25 cellular contexts compared by ENCODE assay signal in the genomic region with DNA sequence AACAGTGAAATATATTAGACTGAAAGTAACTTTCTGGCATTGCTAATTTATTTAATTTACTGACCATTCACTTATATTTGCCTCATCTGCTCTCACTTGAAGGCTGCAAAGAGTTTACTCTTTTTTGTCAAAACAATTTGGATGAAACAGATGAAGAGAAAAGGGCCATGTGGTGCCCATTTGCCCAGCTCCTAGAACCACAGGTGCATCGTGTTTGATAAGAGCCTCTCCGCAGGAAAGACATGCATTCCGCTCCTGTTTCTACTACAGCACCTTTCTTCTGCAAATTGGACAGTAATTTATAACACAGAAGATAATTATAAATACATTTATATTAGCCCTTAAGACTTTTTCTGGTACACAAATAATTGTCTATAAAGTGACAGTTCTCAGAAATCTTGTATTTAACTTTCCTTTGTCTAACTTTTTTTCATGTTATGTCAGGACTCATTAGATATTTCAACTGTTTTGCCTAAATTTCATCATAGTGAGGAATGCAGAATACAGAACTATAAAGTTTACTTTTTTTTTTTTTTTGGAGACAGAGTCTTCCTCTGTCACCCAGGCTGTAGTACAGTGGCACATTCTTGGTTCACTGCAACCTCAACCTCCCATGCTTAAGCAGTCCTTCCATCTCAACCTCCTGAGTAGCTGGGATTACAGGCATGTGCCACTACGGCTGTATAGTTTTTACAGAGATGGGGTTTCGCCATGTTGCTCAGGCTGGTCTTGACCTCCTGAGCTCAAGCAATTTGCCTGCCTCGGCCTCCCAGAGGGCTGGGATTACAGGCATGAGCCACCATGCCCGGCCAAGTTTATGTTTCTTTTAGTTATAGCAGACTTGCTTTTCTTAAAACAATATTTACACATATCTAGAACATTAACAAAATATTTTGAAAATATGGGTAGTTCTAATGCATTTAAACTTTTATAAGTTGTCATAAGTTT. TPM values are rescaled to one million over a fixed set of nuclear protein-coding genes. Genes with fewer than 3 reads are reported as not detected.
"Had no signal": no experiment of that assay in that cellular context is flagged by ENCODE, and none has a peak within 500 bp of the region (broad histone marks: within the 10 kb centered on the region; RNA-seq: fewer than 3 reads in every experiment).

No MANE protein-coding gene starts in this region.

- H3K4me3 Mint-ChIP-seq: activated naive CD8-positive, alpha-beta T cell; activated T-helper 1 cell treated with anti-CD3 and anti-CD28 coated beads, Interleukin-12 subunit alpha, Interleukin-12 subunit beta, Interleukin-2, Interleukin-4 antibody, amounts not matched to agents 30 ng/mL and 10 ng/mL and 1 ng/mL, durations not matched to agents 14 hours and 24 hours and 36 hours; stimulated activated memory B cell treated with anti-CD40 and anti-IgM and Interleukin-4, amounts not matched to agents 10 μg/mL and 1 μg/mL and 100 μg/mL, for 72 hours had no signal

- H3K9me3 Mint-ChIP-seq: activated T-helper 1 cell treated with anti-CD3 and anti-CD28 coated beads, Interleukin-12 subunit alpha, Interleukin-12 subunit beta, Interleukin-2, Interleukin-4 antibody, amounts not matched to agents 30 ng/mL and 10 ng/mL and 1 ng/mL, durations not matched to agents 14 hours and 24 hours and 36 hours; stimulated activated memory B cell treated with anti-CD40 and anti-IgM and Interleukin-4, amounts not matched to agents 10 μg/mL and 1 μg/mL and 100 μg/mL, for 72 hours had no signal

- H3K27ac Mint-ChIP-seq: activated naive CD8-positive, alpha-beta T cell; activated T-helper 1 cell treated with anti-CD3 and anti-CD28 coated beads, Interleukin-12 subunit alpha, Interleukin-12 subunit beta, Interleukin-2, Interleukin-4 antibody, amounts not matched to agents 30 ng/mL and 10 ng/mL and 1 ng/mL, durations not matched to agents 14 hours and 24 hours and 36 hours; stimulated activated memory B cell treated with anti-CD40 and anti-IgM and Interleukin-4, amounts not matched to agents 10 μg/mL and 1 μg/mL and 100 μg/mL, for 72 hours had no signal

- H3K9me3 ChIP-seq: body of pancreas, colonic mucosa, ovary, right lobe of liver, SJSA1, spleen, thoracic aorta, upper lobe of left lung had no signal

- H3K36me3 ChIP-seq: colonic mucosa, ovary, right lobe of liver, SJSA1, spleen, thoracic aorta, upper lobe of left lung, WERI-Rb-1 had no signal

- H3K27me3 Mint-ChIP-seq: activated naive CD8-positive, alpha-beta T cell; stimulated activated memory B cell treated with anti-CD40 and anti-IgM and Interleukin-4, amounts not matched to agents 10 μg/mL and 1 μg/mL and 100 μg/mL, for 72 hours had no signal

- ATAC-seq: body of pancreas; esophagus mucosa; foreskin keratinocyte; right lobe of liver; stimulated activated memory B cell treated with anti-CD40 and anti-IgM and Interleukin-4, amounts not matched to agents 10 μg/mL and 1 μg/mL and 100 μg/mL, for 72 hours had no signal

- H3K79me2 ChIP-seq: hepatocyte had no signal

- H3K4me2 ChIP-seq: hepatocyte had no signal

- H3K36me3 Mint-ChIP-seq: activated naive CD8-positive, alpha-beta T cell; stimulated activated memory B cell treated with anti-CD40 and anti-IgM and Interleukin-4, amounts not matched to agents 10 μg/mL and 1 μg/mL and 100 μg/mL, for 72 hours had no signal

- H3K27me3 ChIP-seq: body of pancreas, colonic mucosa, foreskin keratinocyte, hepatocyte, ovary, right lobe of liver, SJSA1, spleen, upper lobe of left lung had no signal

- H3K4me1 ChIP-seq: body of pancreas, colonic mucosa, right lobe of liver, SJSA1, spleen, upper lobe of left lung had no signal

- H3K27ac ChIP-seq: body of pancreas, colonic mucosa, foreskin keratinocyte, ovary, right lobe of liver, SJSA1, spleen, thoracic aorta, upper lobe of left lung, WERI-Rb-1 had no signal

- H2AFZ ChIP-seq: hepatocyte had no signal

- H3K4me3 ChIP-seq: body of pancreas, colonic mucosa, hepatocyte, lung, ovary, right lobe of liver, SJSA1, spleen, thoracic aorta, upper lobe of left lung had no signal

- DNase-seq: activated CD4-positive, alpha-beta T cell treated with anti-CD3 and anti-CD28 coated beads for 1 hour; activated T-cell treated with anti-CD3 and anti-CD28 coated beads for 4 hours; amygdala; body of pancreas; caudate nucleus; colonic mucosa; effector CD4-positive, alpha-beta T cell; ovary; right lobe of liver; spleen; stimulated activated CD4-positive, alpha-beta T cell treated with anti-CD3 and anti-CD28 coated beads, Interleukin-4, amount 100 ng/mL, for 4 hours; SW 1271; upper lobe of left lung; WERI-Rb-1 had no signal

RNA-seq across cellular contexts. Expression of gene LAMB4, which starts 0.9 kb away (rescaled TPM):
- total RNA-seq: activated CD8-positive, alpha-beta memory T cell treated with anti-CD3 and anti-CD28 coated beads for 36 hours; activated T-helper 1 cell treated with anti-CD3 and anti-CD28 coated beads, Interleukin-12 subunit alpha, Interleukin-12 subunit beta, Interleukin-2, Interleukin-4 antibody, amounts not matched to agents 30 ng/mL and 10 ng/mL and 1 ng/mL, durations not matched to agents 14 hours and 24 hours and 36 hours; myocyte; ovary; right lobe of liver had no signal
